1 cellular context compared by ENCODE assay signal in the genomic region with DNA sequence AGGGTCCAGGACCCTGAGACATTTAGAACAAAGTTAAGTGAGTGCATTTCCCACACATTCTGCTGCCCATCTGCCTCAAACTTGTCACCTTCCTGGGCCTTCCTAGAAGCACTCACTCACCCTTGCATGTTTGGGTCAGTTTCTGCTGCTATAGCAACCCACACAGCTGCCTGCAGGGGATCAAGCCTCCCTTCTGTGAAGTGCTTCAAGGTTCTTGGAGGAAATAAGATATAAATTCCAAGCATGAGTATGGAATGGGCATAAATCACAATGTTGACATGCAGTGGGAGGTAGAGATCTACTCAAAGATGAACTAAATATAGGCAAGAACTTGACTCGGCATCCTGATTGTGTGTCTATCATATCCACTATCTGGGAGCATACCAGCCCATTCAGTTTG.
TF ChIP-seq lines count a peak whose summit lies in the region.

No MANE protein-coding gene starts in this region.

TF ChIP-seq in K562, 482 proteins besides CTCF, POLR2A, EP300 and RAD21:
- TF ChIP-seq PBX2 (CRISPR knock-in tag; IDR thresholded peaks at IDR 0.05; ENCODE audit: low read depth) (no peak), PBX2 (tag; conservative IDR thresholded peaks at IDR 0.05; ENCODE audit: low read depth) (no peak), MEIS2 (IDR thresholded peaks at IDR 0.05; ENCODE audit: partially characterized antibody) (peak; percentile 23)
